Comparison of ENCODE assay signal across 23 cellular contexts in the genomic region with DNA sequence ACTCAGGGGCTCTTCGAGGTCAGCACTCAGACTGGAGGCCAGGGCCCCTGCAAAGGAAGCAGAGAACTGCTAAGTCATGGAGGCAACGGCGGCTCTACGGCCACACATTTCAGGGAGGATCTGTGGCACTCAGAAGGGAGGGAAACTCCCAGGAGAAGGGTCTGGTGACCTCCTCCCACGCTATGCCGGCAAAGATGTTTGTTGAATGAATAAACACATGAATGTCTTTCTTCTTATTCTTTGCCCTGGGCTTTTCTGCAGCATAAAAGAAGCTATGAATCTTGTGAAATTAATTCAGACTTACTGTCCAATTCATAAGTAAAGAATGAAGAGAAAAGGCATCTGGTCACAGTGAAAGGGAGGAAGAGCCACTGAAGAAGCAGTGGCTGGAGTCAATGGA. TPM values are rescaled to one million over a fixed set of nuclear protein-coding genes. Genes with fewer than 3 reads are reported as not detected.
DNase-seq lines count a peak whose midpoint lies in the region; ATAC-seq and TF ChIP-seq lines count a peak whose summit lies in the region.
"Had no signal": no experiment of that assay in that cellular context is flagged by ENCODE, and none has a peak within 500 bp of the region (broad histone marks: within the 10 kb centered on the region; RNA-seq: fewer than 3 reads in every experiment).

No MANE protein-coding gene starts in this region.

- no peaks in the 10 kb centered on the region for H3K9me3 Mint-ChIP-seq in activated CD4-positive, alpha-beta T cell treated with anti-CD3 and anti-CD28 coated beads, Interleukin-2, amount 10 ng/mL, durations not matched to agents 7 days and 5 days
- no peaks in the 10 kb centered on the region for H3K9me3 Mint-ChIP-seq in central memory CD8-positive, alpha-beta T cell
- H3K9me3 Mint-ChIP-seq: CD4-positive, alpha-beta memory T cell had no signal

- CTCF ChIA-PET in activated CD4-positive, alpha-beta T cell treated with anti-CD3 and anti-CD28 coated beads, Interleukin-2, amount 10 ng/mL, durations not matched to agents 7 days and 5 days (lab: Charles Lee) = interaction anchor here (0.6 kb wide), 1 partner anchor 454 kb away, joined by 6 read pairs; no protein-coding TSS in a partner anchor

- POLR2A ChIA-PET in activated CD4-positive, alpha-beta T cell treated with anti-CD3 and anti-CD28 coated beads, Interleukin-2, amount 10 ng/mL, durations not matched to agents 7 days and 5 days (lab: Charles Lee) = no interaction called here

- H3K36me3 Mint-ChIP-seq in activated CD4-positive, alpha-beta T cell treated with anti-CD3 and anti-CD28 coated beads, Interleukin-2, amount 10 ng/mL, durations not matched to agents 7 days and 5 days (ENCODE audit: low read depth) = no peaks in the 10 kb centered on the region
- H3K36me3 Mint-ChIP-seq in central memory CD8-positive, alpha-beta T cell (ENCODE audit: insufficient read depth) = peaks cover 18% of the 10 kb centered on the region

- H3K27me3 Mint-ChIP-seq in activated CD4-positive, alpha-beta T cell treated with anti-CD3 and anti-CD28 coated beads, Interleukin-2, amount 10 ng/mL, durations not matched to agents 7 days and 5 days = no peaks in the 10 kb centered on the region
- H3K27me3 Mint-ChIP-seq in central memory CD8-positive, alpha-beta T cell = no peaks in the 10 kb centered on the region
- H3K27me3 Mint-ChIP-seq: CD4-positive, alpha-beta memory T cell had no signal

- no peak overlapping the region for H3K4me3 Mint-ChIP-seq in activated CD4-positive, alpha-beta T cell treated with anti-CD3 and anti-CD28 coated beads, Interleukin-2, amount 10 ng/mL, durations not matched to agents 7 days and 5 days
- no peak overlapping the region for H3K4me3 Mint-ChIP-seq in central memory CD8-positive, alpha-beta T cell
- H3K4me3 Mint-ChIP-seq: CD4-positive, alpha-beta memory T cell had no signal

- H3K4me1 Mint-ChIP-seq in activated CD4-positive, alpha-beta T cell treated with anti-CD3 and anti-CD28 coated beads, Interleukin-2, amount 10 ng/mL, durations not matched to agents 7 days and 5 days = no peaks in the 10 kb centered on the region
- no peaks in the 10 kb centered on the region for H3K4me1 Mint-ChIP-seq in central memory CD8-positive, alpha-beta T cell
- H3K4me1 Mint-ChIP-seq: CD4-positive, alpha-beta memory T cell had no signal

- ATAC-seq in central memory CD8-positive, alpha-beta T cell (replicated peaks; ENCODE audit: extremely low read depth, poor library complexity, severe bottlenecking) = no peak
- no peak for ATAC-seq in GM21360 (IDR thresholded peaks at IDR 0.05; ENCODE audit: unreplicated experiment)
- ATAC-seq in GM19463 (IDR thresholded peaks at IDR 0.05; ENCODE audit: unreplicated experiment) = no peak
- ATAC-seq: foreskin keratinocyte had no signal

- H3K27ac Mint-ChIP-seq in activated CD4-positive, alpha-beta T cell treated with anti-CD3 and anti-CD28 coated beads, Interleukin-2, amount 10 ng/mL, durations not matched to agents 7 days and 5 days = peak overlapping the region; percentile 39
- peak overlapping the region; percentile 69 for H3K27ac Mint-ChIP-seq in central memory CD8-positive, alpha-beta T cell (ENCODE audit: low read depth)

- no peak for DNase-seq in activated CD4-positive, alpha-beta T cell treated with anti-CD3 and anti-CD28 coated beads, Interleukin-2, amount 10 ng/mL, durations not matched to agents 7 days and 5 days
- DNase-seq in activated CD4-positive, alpha-beta T cell treated with anti-CD3 and anti-CD28 coated beads for 1 hour = no peak
- DNase-seq in central memory CD8-positive, alpha-beta T cell (ENCODE audit: low spot score in 2 of 2) = no peak
- DNase-seq in non-pigmented ciliary epithelial cell (ENCODE audit: low read depth) (peak; percentile 27), ureter (ENCODE audit: low spot score) (no peak)
- DNase-seq: CD4-positive, alpha-beta memory T cell; DND-41; effector memory CD4-positive, alpha-beta T cell; foreskin keratinocyte; NCI-H1092 treated with DMSO at 0.1 percent for 48 hours; NCI-H774; Peyer's patch; stimulated activated CD4-positive, alpha-beta T cell treated with anti-CD3 and anti-CD28 coated beads, Interleukin-4, amount 100 ng/mL, for 24 hours; stimulated activated CD8-positive, alpha-beta memory T cell treated with anti-CD3 and anti-CD28 coated beads, Interleukin-4, amount 100 ng/mL, for 48 hours; thyroid gland; WERI-Rb-1 had no signal

TF ChIP-seq in PFSK-1, 5 proteins besides CTCF, POLR2A, EP300 and RAD21:
- TF ChIP-seq FOXP2 (optimal IDR thresholded peaks at IDR 0.05; ENCODE audit: borderline replicate concordance, extremely low read depth, extremely low read length, insufficient read depth) = peak; percentile 3
- TF ChIP-seq POLR2AphosphoS5 (IDR thresholded peaks at IDR 0.05; ENCODE audit: low read depth, low read length) = no peak
- TF ChIP-seq, protein P1, sequence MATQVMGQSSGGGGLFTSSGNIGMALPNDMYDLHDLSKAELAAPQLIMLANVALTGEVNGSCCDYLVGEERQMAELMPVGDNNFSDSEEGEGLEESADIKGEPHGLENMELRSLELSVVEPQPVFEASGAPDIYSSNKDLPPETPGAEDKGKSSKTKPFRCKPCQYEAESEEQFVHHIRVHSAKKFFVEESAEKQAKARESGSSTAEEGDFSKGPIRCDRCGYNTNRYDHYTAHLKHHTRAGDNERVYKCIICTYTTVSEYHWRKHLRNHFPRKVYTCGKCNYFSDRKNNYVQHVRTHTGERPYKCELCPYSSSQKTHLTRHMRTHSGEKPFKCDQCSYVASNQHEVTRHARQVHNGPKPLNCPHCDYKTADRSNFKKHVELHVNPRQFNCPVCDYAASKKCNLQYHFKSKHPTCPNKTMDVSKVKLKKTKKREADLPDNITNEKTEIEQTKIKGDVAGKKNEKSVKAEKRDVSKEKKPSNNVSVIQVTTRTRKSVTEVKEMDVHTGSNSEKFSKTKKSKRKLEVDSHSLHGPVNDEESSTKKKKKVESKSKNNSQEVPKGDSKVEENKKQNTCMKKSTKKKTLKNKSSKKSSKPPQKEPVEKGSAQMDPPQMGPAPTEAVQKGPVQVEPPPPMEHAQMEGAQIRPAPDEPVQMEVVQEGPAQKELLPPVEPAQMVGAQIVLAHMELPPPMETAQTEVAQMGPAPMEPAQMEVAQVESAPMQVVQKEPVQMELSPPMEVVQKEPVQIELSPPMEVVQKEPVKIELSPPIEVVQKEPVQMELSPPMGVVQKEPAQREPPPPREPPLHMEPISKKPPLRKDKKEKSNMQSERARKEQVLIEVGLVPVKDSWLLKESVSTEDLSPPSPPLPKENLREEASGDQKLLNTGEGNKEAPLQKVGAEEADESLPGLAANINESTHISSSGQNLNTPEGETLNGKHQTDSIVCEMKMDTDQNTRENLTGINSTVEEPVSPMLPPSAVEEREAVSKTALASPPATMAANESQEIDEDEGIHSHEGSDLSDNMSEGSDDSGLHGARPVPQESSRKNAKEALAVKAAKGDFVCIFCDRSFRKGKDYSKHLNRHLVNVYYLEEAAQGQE (IDR thresholded peaks at IDR 0.05; ENCODE audit: insufficient read depth in 1 of 2, low read depth in 2 of 2, low read length in 2 of 2) = no peak
TF ChIP-seq in PFSK-1: peak in this region for 1.

RNA-seq across cellular contexts. Expression of a gene that starts 25.3 kb away (rescaled TPM):
- total RNA-seq in activated CD4-positive, alpha-beta T cell treated with anti-CD3 and anti-CD28 coated beads, Interleukin-2, amount 10 ng/mL, durations not matched to agents 7 days and 5 days = not detected
- polyA plus RNA-seq in PFSK-1 (2012; ENCODE audit: insufficient read length, low read depth) = not detected
- not detected for total RNA-seq in ureter
- total RNA-seq: cardiac muscle cell; CD4-positive, alpha-beta memory T cell; foreskin keratinocyte; liver; myocyte; posterior vena cava had no signal
- polyA plus RNA-seq: cardiac muscle cell; CD4-positive, alpha-beta memory T cell; foreskin keratinocyte; liver had no signal
